ENCODE assay signal across 1 cellular context in genomic region chr11:126840201-126840886, GRCh38.
TF ChIP-seq lines count a peak whose summit lies in the region.

No MANE protein-coding gene starts in this region.

TF ChIP-seq in IMR-90, 13 proteins besides CTCF, POLR2A, EP300 and RAD21 (continued from another document):
- TF ChIP-seq ELK1 (IDR thresholded peaks at IDR 0.05; ENCODE audit: borderline replicate concordance, low read depth, low read length) (no peak), FOS (IDR thresholded peaks at IDR 0.05; ENCODE audit: low read depth, low read length) (no peak), BHLHE40 (IDR thresholded peaks at IDR 0.05; ENCODE audit: low read depth, low read length) (no peak), MAFK (IDR thresholded peaks at IDR 0.05; ENCODE audit: low read depth, low read length) (no peak), MAZ (IDR thresholded peaks at IDR 0.05; ENCODE audit: borderline replicate concordance, low read depth, low read length) (no peak), SMC3 (IDR thresholded peaks at IDR 0.05; ENCODE audit: low read depth, low read length) (no peak), RCOR1 (IDR thresholded peaks at IDR 0.05; ENCODE audit: insufficient replicate concordance, low read length) (no peak)
- TF ChIP-seq, protein P1, sequence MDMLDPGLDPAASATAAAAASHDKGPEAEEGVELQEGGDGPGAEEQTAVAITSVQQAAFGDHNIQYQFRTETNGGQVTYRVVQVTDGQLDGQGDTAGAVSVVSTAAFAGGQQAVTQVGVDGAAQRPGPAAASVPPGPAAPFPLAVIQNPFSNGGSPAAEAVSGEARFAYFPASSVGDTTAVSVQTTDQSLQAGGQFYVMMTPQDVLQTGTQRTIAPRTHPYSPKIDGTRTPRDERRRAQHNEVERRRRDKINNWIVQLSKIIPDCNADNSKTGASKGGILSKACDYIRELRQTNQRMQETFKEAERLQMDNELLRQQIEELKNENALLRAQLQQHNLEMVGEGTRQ (IDR thresholded peaks at IDR 0.05; ENCODE audit: low read depth, low read length): no peak
TF ChIP-seq in IMR-90: peak in this region for 0.
